28 cellular contexts compared by ENCODE assay signal in the genomic region with DNA sequence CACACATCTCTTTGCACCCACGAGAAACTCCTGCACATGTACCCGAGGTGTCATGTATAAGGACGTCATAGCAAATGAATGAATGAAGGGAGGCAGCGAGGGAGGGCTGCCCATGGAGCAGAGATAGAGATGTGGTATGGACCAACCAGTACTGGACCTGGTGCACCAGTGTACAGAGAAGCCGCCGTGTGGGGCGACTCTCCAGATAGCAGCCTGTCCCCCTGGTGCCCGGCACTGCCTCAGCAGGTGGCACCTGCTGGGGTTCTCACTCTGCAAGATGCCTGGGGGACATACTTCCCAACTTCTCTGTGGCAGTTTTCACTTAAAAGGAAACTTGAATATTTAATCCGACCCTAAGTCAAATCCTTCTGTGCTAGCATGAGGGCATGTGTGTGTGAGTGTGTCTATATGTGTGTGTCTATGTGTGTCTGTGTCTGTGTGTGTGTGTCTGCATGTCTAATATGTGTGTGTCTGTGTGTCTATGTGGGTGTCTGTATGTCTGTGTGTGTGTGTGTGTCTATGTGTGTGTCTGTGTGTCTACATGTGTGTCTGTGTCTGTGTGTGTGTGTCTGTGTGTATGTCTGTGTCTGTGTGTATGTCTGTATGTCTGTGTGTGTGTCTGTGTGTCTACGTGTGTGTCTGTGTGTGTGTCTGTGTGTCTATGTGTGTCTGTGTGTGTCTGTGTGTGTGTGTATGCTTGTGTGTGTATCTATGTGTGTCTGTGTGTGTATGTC.
"Had no signal": no experiment of that assay in that cellular context is flagged by ENCODE, and none has a peak within 500 bp of the region (broad histone marks: within the 10 kb centered on the region; RNA-seq: fewer than 3 reads in every experiment).

No MANE protein-coding gene starts in this region.

- FAIRE-seq: frontal cortex had no signal

- H3K4me3 Mint-ChIP-seq: activated CD4-positive, alpha-beta memory T cell treated with anti-CD3 and anti-CD28 coated beads, Interleukin-2, amount 10 ng/mL, durations not matched to agents 7 days and 5 days; activated CD4-positive, alpha-beta T cell treated with anti-CD3 and anti-CD28 coated beads for 36 hours; activated CD4-positive, alpha-beta T cell treated with anti-CD3 and anti-CD28 coated beads, Interleukin-2, amount 10 ng/mL, durations not matched to agents 7 days and 5 days; activated naive CD4-positive, alpha-beta T cell treated with anti-CD3 and anti-CD28 coated beads, Interleukin-2, amount 10 ng/mL, durations not matched to agents 7 days and 5 days; activated naive CD8-positive, alpha-beta T cell treated with anti-CD3 and anti-CD28 coated beads, Interleukin-2, amount 10 ng/mL, durations not matched to agents 7 days and 5 days; activated T-cell treated with anti-CD3 and anti-CD28 coated beads, Interleukin-2, amount 50 U/mL, for 24 hours; activated T-cell treated with anti-CD3 and anti-CD28 coated beads, Interleukin-2, amount 50 U/mL, for 72 hours; brain; dendritic cell treated with granulocyte-macrophage colony-stimulating factor and Interleukin-4, amounts not matched to agents 40 ng/mL and 50 ng/mL, for 4 days; endodermal cell; T-helper 17 cell; T-helper 2 cell treated with Interferon-gamma antibody and Interleukin-4, amounts not matched to agents 5 μg/mL and 100 μg/mL, for 36 hours had no signal

- H3K9me3 Mint-ChIP-seq: activated CD4-positive, alpha-beta memory T cell treated with anti-CD3 and anti-CD28 coated beads, Interleukin-2, amount 10 ng/mL, durations not matched to agents 7 days and 5 days; activated CD4-positive, alpha-beta T cell treated with anti-CD3 and anti-CD28 coated beads, Interleukin-2, amount 10 ng/mL, durations not matched to agents 7 days and 5 days; activated naive CD4-positive, alpha-beta T cell treated with anti-CD3 and anti-CD28 coated beads, Interleukin-2, amount 10 ng/mL, durations not matched to agents 7 days and 5 days; activated naive CD4-positive, alpha-beta T cell treated with anti-CD3 and anti-CD28 coated beads, Interleukin-2, amount 50 U/mL, for 72 hours; activated naive CD8-positive, alpha-beta T cell treated with anti-CD3 and anti-CD28 coated beads, Interleukin-2, amount 10 ng/mL, durations not matched to agents 7 days and 5 days; activated T-cell treated with anti-CD3 and anti-CD28 coated beads, Interleukin-2, amount 50 U/mL, for 24 hours; activated T-cell treated with anti-CD3 and anti-CD28 coated beads, Interleukin-2, amount 50 U/mL, for 72 hours; brain; dendritic cell treated with granulocyte-macrophage colony-stimulating factor and Interleukin-4, amounts not matched to agents 40 ng/mL and 50 ng/mL, for 4 days; endodermal cell; T-helper 2 cell treated with Interferon-gamma antibody and Interleukin-4, amounts not matched to agents 5 μg/mL and 100 μg/mL, for 36 hours had no signal

- DNase-seq: activated CD4-positive, alpha-beta memory T cell treated with anti-CD3 and anti-CD28 coated beads, Interleukin-2, amount 10 ng/mL, durations not matched to agents 7 days and 5 days; activated CD4-positive, alpha-beta T cell treated with anti-CD3 and anti-CD28 coated beads for 36 hours; activated CD4-positive, alpha-beta T cell treated with anti-CD3 and anti-CD28 coated beads, Interleukin-2, amount 10 ng/mL, durations not matched to agents 7 days and 5 days; activated CD4-positive, alpha-beta T cell treated with anti-CD3 and anti-CD28 coated beads, Interleukin-2, amount 50 U/mL, for 4 hours; activated CD4-positive, CD25-positive, alpha-beta regulatory T cell; activated CD4-positive, CD25-positive, alpha-beta regulatory T cell treated with anti-CD3 and anti-CD28 coated beads, Interleukin-2, amount 50 U/mL, for 72 hours; activated CD8-positive, alpha-beta memory T cell treated with anti-CD3 and anti-CD28 coated beads, Interleukin-2, amount 50 U/mL, for 48 hours; activated gamma-delta T cell; activated naive CD4-positive, alpha-beta T cell; activated naive CD4-positive, alpha-beta T cell treated with anti-CD3 and anti-CD28 coated beads, Interleukin-2, amount 10 ng/mL, durations not matched to agents 7 days and 5 days; activated naive CD8-positive, alpha-beta T cell treated with anti-CD3 and anti-CD28 coated beads, Interleukin-2, amount 10 ng/mL, durations not matched to agents 7 days and 5 days; activated T-cell treated with anti-CD3 and anti-CD28 coated beads for 4 hours; activated T-cell treated with anti-CD3 and anti-CD28 coated beads, Interleukin-2, amount 50 U/mL, for 24 hours; activated T-cell treated with anti-CD3 and anti-CD28 coated beads, Interleukin-2, amount 50 U/mL, for 72 hours; central memory CD4-positive, alpha-beta T cell; cerebellar nuclear complex; dorsolateral prefrontal cortex; effector memory CD4-positive, alpha-beta T cell; endodermal cell; foreskin fibroblast; T-helper 1 cell; T-helper 17 cell had no signal

- ATAC-seq: activated CD4-positive, alpha-beta T cell treated with anti-CD3 and anti-CD28 coated beads for 36 hours; activated naive CD4-positive, alpha-beta T cell treated with anti-CD3 and anti-CD28 coated beads, Interleukin-2, amount 50 U/mL, for 72 hours; activated T-cell treated with anti-CD3 and anti-CD28 coated beads, Interleukin-2, amount 50 U/mL, for 72 hours; esophagus mucosa; T-helper 17 cell had no signal

- H3K27me3 Mint-ChIP-seq: activated CD4-positive, alpha-beta memory T cell treated with anti-CD3 and anti-CD28 coated beads, Interleukin-2, amount 10 ng/mL, durations not matched to agents 7 days and 5 days; activated naive CD4-positive, alpha-beta T cell treated with anti-CD3 and anti-CD28 coated beads, Interleukin-2, amount 10 ng/mL, durations not matched to agents 7 days and 5 days; activated naive CD8-positive, alpha-beta T cell treated with anti-CD3 and anti-CD28 coated beads, Interleukin-2, amount 10 ng/mL, durations not matched to agents 7 days and 5 days; brain; T-helper 17 cell had no signal

- H3K4me1 Mint-ChIP-seq: activated CD4-positive, alpha-beta memory T cell treated with anti-CD3 and anti-CD28 coated beads, Interleukin-2, amount 10 ng/mL, durations not matched to agents 7 days and 5 days; activated CD4-positive, alpha-beta T cell treated with anti-CD3 and anti-CD28 coated beads for 36 hours; activated naive CD4-positive, alpha-beta T cell treated with anti-CD3 and anti-CD28 coated beads, Interleukin-2, amount 10 ng/mL, durations not matched to agents 7 days and 5 days; activated naive CD8-positive, alpha-beta T cell treated with anti-CD3 and anti-CD28 coated beads, Interleukin-2, amount 10 ng/mL, durations not matched to agents 7 days and 5 days; endodermal cell had no signal

- H3K27ac Mint-ChIP-seq: activated CD4-positive, alpha-beta memory T cell treated with anti-CD3 and anti-CD28 coated beads, Interleukin-2, amount 10 ng/mL, durations not matched to agents 7 days and 5 days; activated CD4-positive, alpha-beta T cell treated with anti-CD3 and anti-CD28 coated beads for 36 hours; activated CD4-positive, alpha-beta T cell treated with anti-CD3 and anti-CD28 coated beads, Interleukin-2, amount 10 ng/mL, durations not matched to agents 7 days and 5 days; activated naive CD4-positive, alpha-beta T cell treated with anti-CD3 and anti-CD28 coated beads, Interleukin-2, amount 10 ng/mL, durations not matched to agents 7 days and 5 days; activated naive CD4-positive, alpha-beta T cell treated with anti-CD3 and anti-CD28 coated beads, Interleukin-2, amount 50 U/mL, for 72 hours; activated naive CD8-positive, alpha-beta T cell treated with anti-CD3 and anti-CD28 coated beads, Interleukin-2, amount 10 ng/mL, durations not matched to agents 7 days and 5 days; activated T-cell treated with anti-CD3 and anti-CD28 coated beads, Interleukin-2, amount 50 U/mL, for 24 hours; activated T-cell treated with anti-CD3 and anti-CD28 coated beads, Interleukin-2, amount 50 U/mL, for 72 hours; brain; dendritic cell treated with granulocyte-macrophage colony-stimulating factor and Interleukin-4, amounts not matched to agents 40 ng/mL and 50 ng/mL, for 4 days; endodermal cell; T-helper 17 cell; T-helper 2 cell treated with Interferon-gamma antibody and Interleukin-4, amounts not matched to agents 5 μg/mL and 100 μg/mL, for 36 hours had no signal

- H3K36me3 Mint-ChIP-seq: activated naive CD4-positive, alpha-beta T cell treated with anti-CD3 and anti-CD28 coated beads, Interleukin-2, amount 10 ng/mL, durations not matched to agents 7 days and 5 days; activated naive CD8-positive, alpha-beta T cell treated with anti-CD3 and anti-CD28 coated beads, Interleukin-2, amount 10 ng/mL, durations not matched to agents 7 days and 5 days; brain had no signal
